ENCODE assay signal across 12 cellular contexts in genomic region chr1:185567438-185567837, GRCh38.
DNase-seq lines count a peak whose midpoint lies in the region; ATAC-seq, FAIRE-seq and TF ChIP-seq lines count a peak whose summit lies in the region.
"Had no signal": no experiment of that assay in that cellular context is flagged by ENCODE, and none has a peak within 500 bp of the region (broad histone marks: within the 10 kb centered on the region; RNA-seq: fewer than 3 reads in every experiment).

No MANE protein-coding gene starts in this region.

- no peaks in the 10 kb centered on the region for H3K27me3 Mint-ChIP-seq in CD8-positive, alpha-beta memory T cell

- POLR2A ChIA-PET in CD8-positive, alpha-beta memory T cell (lab: Charles Lee): interaction anchor here (0.9 to 3.1 kb wide), 6 partner anchors 29 to 410 kb away, joined by 3 to 19 read pairs (median 4); partner anchors contain the start of genes IVNS1ABP and SWT1

- H3K27me3 ChIP-seq in CD8-positive, alpha-beta memory T cell (ENCODE audit: insufficient read depth, low read length, poor library complexity, severe bottlenecking): no peaks in the 10 kb centered on the region
- H3K27me3 ChIP-seq in neutrophil: no peaks in the 10 kb centered on the region

- no peaks in the 10 kb centered on the region for H3K9me3 ChIP-seq in CD8-positive, alpha-beta memory T cell (ENCODE audit: low read length)
- no peaks in the 10 kb centered on the region for H3K9me3 ChIP-seq in neutrophil

- peaks cover 49% of the 10 kb centered on the region for H3K4me1 ChIP-seq in CD8-positive, alpha-beta memory T cell (ENCODE audit: insufficient read depth, low read length)
- peaks cover 40 to 41% of the 10 kb centered on the region in 2 experiments for H3K4me1 ChIP-seq in neutrophil (ENCODE audit: control insufficient read depth in 1 of 2, insufficient read depth in 1 of 2, low read depth in 1 of 2, low read length in 1 of 2)

- H3K4me1 Mint-ChIP-seq in CD8-positive, alpha-beta memory T cell: peaks cover 62 to 83% (median 82%) of the 10 kb centered on the region in 3 donors

- H3K36me3 ChIP-seq in CD8-positive, alpha-beta memory T cell (ENCODE audit: insufficient read depth, low read length): no peaks in the 10 kb centered on the region
- no peaks in the 10 kb centered on the region for H3K36me3 ChIP-seq in neutrophil

- peak overlapping the region; percentile 10 for H3K4me3 ChIP-seq in CD8-positive, alpha-beta memory T cell (ENCODE audit: low read length)
- H3K4me3 ChIP-seq in neutrophil (ENCODE audit: low read depth in 1 of 2, low read length in 1 of 2): no peak overlapping the region

- H3K4me3 Mint-ChIP-seq in CD8-positive, alpha-beta memory T cell: peak overlapping the region; percentile 40 to 74 (median 70)

- no peaks in the 10 kb centered on the region for H3K9me3 Mint-ChIP-seq in CD8-positive, alpha-beta memory T cell
- peaks cover 0 to 10% of the 10 kb centered on the region in 2 donors for H3K9me3 Mint-ChIP-seq in activated naive CD4-positive, alpha-beta T cell treated with anti-CD3 and anti-CD28 coated beads, Interleukin-2, amount 50 U/mL, for 72 hours

- DNase-seq in CD8-positive, alpha-beta memory T cell: no peak
- DNase-seq in activated naive CD4-positive, alpha-beta T cell treated with anti-CD3 and anti-CD28 coated beads, Interleukin-2, amount 50 U/mL, for 72 hours (ENCODE audit: low spot score in 2 of 2): no peak
- DNase-seq in NCI-H2081 (lab: John Stamatoyannopoulos, UW) (no peak), D721Med (ENCODE audit: insufficient read length, low spot score) (no peak)
- DNase-seq: foreskin melanocyte, HCEC 1CT, kidney, NCI-H2171, nucleus accumbens had no signal

- H3K36me3 Mint-ChIP-seq in CD8-positive, alpha-beta memory T cell: peaks cover 0 to 3% (median 0%) of the 10 kb centered on the region in 3 donors
- H3K36me3 Mint-ChIP-seq in activated naive CD4-positive, alpha-beta T cell treated with anti-CD3 and anti-CD28 coated beads, Interleukin-2, amount 50 U/mL, for 72 hours: peaks cover 0 to 12% of the 10 kb centered on the region in 2 donors

- peak overlapping the region; percentile 74 for H3K27ac ChIP-seq in CD8-positive, alpha-beta memory T cell (ENCODE audit: low read depth, low read length)
- H3K27ac ChIP-seq in neutrophil: peak overlapping the region; percentile 81

- CTCF ChIA-PET in CD8-positive, alpha-beta memory T cell (lab: Charles Lee): interaction anchor here (1.0 to 4.7 kb wide), 9 partner anchors 10 to 250 kb away, joined by 3 to 27 read pairs (median 3); partner anchors contain the start of gene IVNS1ABP

- H3K27ac Mint-ChIP-seq in CD8-positive, alpha-beta memory T cell: peak overlapping the region; percentile 96 to 100 (median 98)
- peak overlapping the region; percentile 86 to 97 for H3K27ac Mint-ChIP-seq in activated naive CD4-positive, alpha-beta T cell treated with anti-CD3 and anti-CD28 coated beads, Interleukin-2, amount 50 U/mL, for 72 hours

- no peak for TF ChIP-seq CTCF in neutrophil (IDR thresholded peaks at IDR 0.05)
- TF ChIP-seq CTCF in D721Med (IDR thresholded peaks at IDR 0.05; ENCODE audit: insufficient read depth, missing control alignments): no peak

- FAIRE-seq in D721Med (lab: Jason Lieb, UNC): no peak
- FAIRE-seq: kidney had no signal

- ATAC-seq in HG03378 (IDR thresholded peaks at IDR 0.05; ENCODE audit: unreplicated experiment) (peak; percentile 8), HG03457 (IDR thresholded peaks at IDR 0.05; ENCODE audit: unreplicated experiment) (no peak)
- no peak for ATAC-seq in activated naive CD4-positive, alpha-beta T cell treated with anti-CD3 and anti-CD28 coated beads, Interleukin-2, amount 50 U/mL, for 72 hours
